19 cellular contexts compared by ENCODE assay signal in genomic region chr3:39115870-39116269, GRCh38. TPM values are rescaled to one million over a fixed set of nuclear protein-coding genes. Genes with fewer than 3 reads are reported as not detected.
DNase-seq lines count a peak whose midpoint lies in the region; ATAC-seq and TF ChIP-seq lines count a peak whose summit lies in the region.
"Had no signal": no experiment of that assay in that cellular context is flagged by ENCODE, and none has a peak within 500 bp of the region (broad histone marks: within the 10 kb centered on the region; RNA-seq: fewer than 3 reads in every experiment).

No MANE protein-coding gene starts in this region.

- H2BK5ac ChIP-seq in neuronal stem cell (ENCODE audit: low read length), result no peak overlapping the region
- no peak overlapping the region for H2BK5ac ChIP-seq in trophoblast cell (ENCODE audit: low read depth, low read length, poor library complexity)

- intact Hi-C loops in cardiac septum (cut with DNase I) (no loop called here), body of pancreas (cut with DNase I) (no loop called here)

- H3K27ac Mint-ChIP-seq in glutamatergic neuron (ENCODE audit: unreplicated experiment), result no peak overlapping the region
- H3K27ac Mint-ChIP-seq: CD4-positive, alpha-beta memory T cell; CD4-positive, CD25-positive, alpha-beta regulatory T cell had no signal

- no peak overlapping the region for H3K4me3 Mint-ChIP-seq in glutamatergic neuron (ENCODE audit: unreplicated experiment)
- H3K4me3 Mint-ChIP-seq: CD14-positive monocyte; CD4-positive, alpha-beta memory T cell; CD4-positive, CD25-positive, alpha-beta regulatory T cell had no signal

- H3K14ac ChIP-seq in neuronal stem cell (ENCODE audit: low read length) (no peak overlapping the region), trophoblast cell (ENCODE audit: low read length) (no peak overlapping the region)

- peak overlapping the region; percentile 5 for H3K18ac ChIP-seq in neuronal stem cell (ENCODE audit: low read length)
- H3K18ac ChIP-seq in trophoblast cell (ENCODE audit: low read length), result no peak overlapping the region

- no peak overlapping the region for H2BK12ac ChIP-seq in neuronal stem cell (ENCODE audit: low read length)
- H2BK12ac ChIP-seq in trophoblast cell (ENCODE audit: low read length), result no peak overlapping the region

- 53 to 67% methylated on average over 3 of the region's 3 CpGs for WGBS in body of pancreas, 2 donors
- no CpG with 5 or more reads among the region's 3 CpGs for WGBS in neuronal stem cell (ENCODE audit: extremely low coverage in 2 of 2, insufficient read length in 2 of 2, insufficient replicate concordance in 1 of 2), 2 donors
- no CpG with 5 or more reads among the region's 3 CpGs for WGBS in trophoblast cell (ENCODE audit: extremely low coverage, insufficient coverage, insufficient read length)

- H3K79me2 ChIP-seq in trophoblast cell (ENCODE audit: control insufficient read depth, insufficient read depth, low read length, poor library complexity), result no peaks in the 10 kb centered on the region

- H3K27me3 Mint-ChIP-seq in glutamatergic neuron (ENCODE audit: unreplicated experiment), result peaks cover 4% of the 10 kb centered on the region
- H3K27me3 Mint-ChIP-seq: CD4-positive, alpha-beta memory T cell; CD4-positive, CD25-positive, alpha-beta regulatory T cell had no signal

- no peak overlapping the region for H3K4me2 ChIP-seq in neuronal stem cell (ENCODE audit: insufficient read depth, low read length, poor library complexity, severe bottlenecking)
- no peak overlapping the region for H3K4me2 ChIP-seq in trophoblast cell (ENCODE audit: low read length)
- H3K4me2 ChIP-seq: A549, BLaER1 had no signal

- H3K4me3 ChIP-seq in right atrium auricular region (no peak overlapping the region), body of pancreas (no peak overlapping the region), neuronal stem cell (ENCODE audit: low read length in 2 of 2) (peak overlapping the region in 1 of 2 donors; percentile 59), trophoblast cell (ENCODE audit: low read depth, low read length) (no peak overlapping the region)
- H3K4me3 ChIP-seq: A549, BLaER1 had no signal

- no peak overlapping the region for H2BK15ac ChIP-seq in neuronal stem cell (ENCODE audit: low read length)

- DNase-seq in cardiac septum (ENCODE audit: low spot score) (peak; percentile 57), right atrium auricular region (ENCODE audit: low spot score) (no peak), body of pancreas (peak in 3 of 4 donors; percentile 47 to 73 (median 68)), neuronal stem cell (ENCODE audit: low spot score) (no peak), trophoblast cell (no peak), glutamatergic neuron (no peak)
- DNase-seq in activated T-cell treated with anti-CD3 and anti-CD28 coated beads, Interleukin-2, amount 50 U/mL, for 1 hour, result no peak
- DNase-seq: BE2C; C1 segment of cervical spinal cord; Caco-2; Calu3; CD4-positive, alpha-beta memory T cell; CD4-positive, CD25-positive, alpha-beta regulatory T cell; DMS79 treated with DMSO at 0.1 percent for 48 hours; GF-D8 had no signal

- no peak overlapping the region for H3K27ac ChIP-seq in right atrium auricular region
- H3K27ac ChIP-seq in body of pancreas, result no peak overlapping the region
- no peak overlapping the region for H3K27ac ChIP-seq in neuronal stem cell (replicated peaks; ENCODE audit: low read length)
- no peak overlapping the region for H3K27ac ChIP-seq in trophoblast cell (ENCODE audit: low read depth, low read length)
- H3K27ac ChIP-seq: 22Rv1, A549, BLaER1 had no signal

- no peak overlapping the region for H4K12ac ChIP-seq in trophoblast cell (ENCODE audit: low read depth, low read length)

- H3K9ac ChIP-seq in neuronal stem cell (ENCODE audit: low read depth, low read length, poor library complexity) (no peak overlapping the region), trophoblast cell (ENCODE audit: low read length) (no peak overlapping the region)
- H3K9ac ChIP-seq: BLaER1 had no signal

- H3K4me1 Mint-ChIP-seq in glutamatergic neuron (ENCODE audit: low read depth, unreplicated experiment), result no peaks in the 10 kb centered on the region
- H3K4me1 Mint-ChIP-seq: CD4-positive, alpha-beta memory T cell; CD4-positive, CD25-positive, alpha-beta regulatory T cell had no signal

- H2AK5ac ChIP-seq in neuronal stem cell (ENCODE audit: low read depth, low read length) (no peak overlapping the region), trophoblast cell (ENCODE audit: low read length) (no peak overlapping the region)

- H3K4me1 ChIP-seq in right atrium auricular region (no peaks in the 10 kb centered on the region), body of pancreas (no peaks in the 10 kb centered on the region), neuronal stem cell (ENCODE audit: control insufficient read depth in 2 of 2, insufficient read depth in 1 of 2, low read depth in 1 of 2, low read length in 2 of 2) (no peaks in the 10 kb centered on the region), trophoblast cell (ENCODE audit: control insufficient read depth in 1 of 2, insufficient read depth in 2 of 2, low read length in 2 of 2) (peaks cover 0 to 2% of the 10 kb centered on the region in 2 experiments)
- H3K4me1 ChIP-seq: A549, BE2C, Caco-2 had no signal

- peak overlapping the region; percentile 83 for H3K23ac ChIP-seq in neuronal stem cell (ENCODE audit: low read depth, low read length, poor library complexity)
- H3K23ac ChIP-seq in trophoblast cell (ENCODE audit: low read length), result peak overlapping the region; percentile 37

- H2BK120ac ChIP-seq in neuronal stem cell (ENCODE audit: low read depth, low read length), result no peak overlapping the region
- no peak overlapping the region for H2BK120ac ChIP-seq in trophoblast cell (ENCODE audit: insufficient read depth, low read length, poor library complexity)

- H2AFZ ChIP-seq in neuronal stem cell (ENCODE audit: low read length), result no peak overlapping the region
- no peak overlapping the region for H2AFZ ChIP-seq in trophoblast cell (ENCODE audit: insufficient read depth, low read length, poor library complexity)

- no peak for TF ChIP-seq POLR2A in body of pancreas (IDR thresholded peaks at IDR 0.05)

- no peak for TF ChIP-seq CTCF in right atrium auricular region (IDR thresholded peaks at IDR 0.05)
- no peak for TF ChIP-seq CTCF in body of pancreas (IDR thresholded peaks at IDR 0.05)
- no peak for TF ChIP-seq CTCF in glutamatergic neuron (IDR thresholded peaks at IDR 0.05; ENCODE audit: partially characterized antibody, unreplicated experiment)

- peaks cover 4% of the 10 kb centered on the region for H3K36me3 Mint-ChIP-seq in glutamatergic neuron (ENCODE audit: unreplicated experiment)
- H3K36me3 Mint-ChIP-seq: CD4-positive, alpha-beta memory T cell had no signal

- no peaks in the 10 kb centered on the region for H3K9me3 Mint-ChIP-seq in glutamatergic neuron (ENCODE audit: unreplicated experiment)
- H3K9me3 Mint-ChIP-seq: CD14-positive monocyte; CD4-positive, alpha-beta memory T cell; CD4-positive, CD25-positive, alpha-beta regulatory T cell had no signal

- ATAC-seq in body of pancreas, result peak; percentile 53
- ATAC-seq: A549 had no signal

- H4K91ac ChIP-seq in neuronal stem cell (ENCODE audit: low read depth, low read length, poor library complexity) (no peak overlapping the region), trophoblast cell (ENCODE audit: low read depth, low read length) (no peak overlapping the region)

- H3K27me3 ChIP-seq in right atrium auricular region (no peaks in the 10 kb centered on the region), body of pancreas (no peaks in the 10 kb centered on the region), neuronal stem cell (ENCODE audit: control insufficient read depth in 3 of 3, insufficient read depth in 3 of 3, low read depth in 1 of 3, low read length in 3 of 3) (no peaks in the 10 kb centered on the region), trophoblast cell (ENCODE audit: insufficient read depth, low read length) (no peaks in the 10 kb centered on the region)
- H3K27me3 ChIP-seq: BE2C, BLaER1 had no signal

- no peaks in the 10 kb centered on the region for H3K36me3 ChIP-seq in right atrium auricular region
- no peaks in the 10 kb centered on the region for H3K36me3 ChIP-seq in body of pancreas (replicated peaks in 1 of 2; ENCODE audit: insufficient read depth in 1 of 2, low read depth in 2 of 2)
- H3K36me3 ChIP-seq in neuronal stem cell (replicated peaks in 1 of 2; ENCODE audit: control insufficient read depth in 2 of 2, insufficient read depth in 2 of 2, low read length in 2 of 2), result peaks cover 0 to 1% of the 10 kb centered on the region in 2 donors
- no peaks in the 10 kb centered on the region for H3K36me3 ChIP-seq in trophoblast cell (ENCODE audit: control insufficient read depth in 1 of 2, insufficient read depth in 2 of 2, low read length in 2 of 2)
- H3K36me3 ChIP-seq: BE2C, BLaER1 had no signal

- H3K4ac ChIP-seq in neuronal stem cell (ENCODE audit: low read length), result no peak overlapping the region
- no peak overlapping the region for H3K4ac ChIP-seq in trophoblast cell (ENCODE audit: low read depth, low read length)

- H4K8ac ChIP-seq in neuronal stem cell (ENCODE audit: low read depth, low read length) (no peak overlapping the region), trophoblast cell (ENCODE audit: low read depth, low read length) (no peak overlapping the region)

- H3K79me1 ChIP-seq in neuronal stem cell (ENCODE audit: low read depth, low read length) (no peaks in the 10 kb centered on the region), trophoblast cell (ENCODE audit: low read length) (no peaks in the 10 kb centered on the region)

- H3K9me3 ChIP-seq in right atrium auricular region (no peaks in the 10 kb centered on the region), body of pancreas (no peaks in the 10 kb centered on the region), neuronal stem cell (replicated peaks in 1 of 2; ENCODE audit: control insufficient read depth in 2 of 2, insufficient read depth in 1 of 2, low read depth in 1 of 2, low read length in 2 of 2) (no peaks in the 10 kb centered on the region), trophoblast cell (ENCODE audit: insufficient read depth, low read depth, low read length) (peaks cover 3% of the 10 kb centered on the region)
- H3K9me3 ChIP-seq: A549, BE2C, BLaER1, Caco-2 had no signal

RNA-seq across cellular contexts. Expression of gene TTC21A, which starts 8.4 kb away (rescaled TPM):
- total RNA-seq in cardiac septum (3.0 TPM), right atrium auricular region (1 to 10 TPM in 1 of 2 donors, under 1 TPM in 1; 0.85 to 1.8 TPM), body of pancreas (10 to 100 TPM in 1 of 2 donors, 1 to 10 TPM in 1; 6.7 to 46.5 TPM), glutamatergic neuron (ENCODE audit: unreplicated experiment) (7.8 TPM)
- 4.3 TPM for polyA plus RNA-seq in neuronal stem cell (2013, experiment 1 of 2)
- polyA plus RNA-seq in neuronal stem cell (2013, experiment 2 of 2), result 4.8 TPM
- polyA plus RNA-seq in trophoblast cell (2013), result 1.8 and 2.1 TPM in 2 replicates

RNA-seq across cellular contexts. Expression of gene GORASP1, which starts 8.4 kb away (rescaled TPM):
- 45.9 TPM for total RNA-seq in cardiac septum
- total RNA-seq in right atrium auricular region, result 10 to 100 TPM; 34.3 to 38.8 TPM
- total RNA-seq in body of pancreas, result 10 to 100 TPM; 38.4 to 53.1 TPM
- polyA plus RNA-seq in neuronal stem cell (2013, experiment 1 of 2), result 18.3 TPM
- polyA plus RNA-seq in neuronal stem cell (2013, experiment 2 of 2), result 18.3 TPM
- 19.6 and 19.9 TPM in 2 replicates for polyA plus RNA-seq in trophoblast cell (2013)
- total RNA-seq in glutamatergic neuron (ENCODE audit: unreplicated experiment), result 44.6 TPM

RNA-seq across cellular contexts. Expression of gene CSRNP1, which starts 37.5 kb away (rescaled TPM):
- total RNA-seq in cardiac septum (11.5 TPM), right atrium auricular region (10 to 100 TPM; 48.0 to 49.5 TPM), body of pancreas (10 to 100 TPM; 18.4 to 39.6 TPM), glutamatergic neuron (ENCODE audit: unreplicated experiment) (11.1 TPM)
- 4.6 TPM for polyA plus RNA-seq in neuronal stem cell (2013, experiment 1 of 2)
- polyA plus RNA-seq in neuronal stem cell (2013, experiment 2 of 2), result 4.5 TPM
- polyA plus RNA-seq in trophoblast cell (2013), result 35.6 and 35.8 TPM in 2 replicates

Comparison
In these comparisons a context has a peak if more than half of its experiments do, and no peak if none do; other contexts are left out.
1. DNase-seq: peak in cardiac septum (single experiment) and body of pancreas (3 of 4); none in right atrium auricular region (single experiment), neuronal stem cell (single experiment), trophoblast cell (0 of 2), glutamatergic neuron (single experiment) and activated T-cell treated with anti-CD3 and anti-CD28 coated beads, Interleukin-2, amount 50 U/mL, for 1 hour (single experiment).